21 cellular contexts compared by ENCODE assay signal in genomic region chr17:57489321-57489720, GRCh38.
A peak's percentile ranks its signal among the peaks of the same experiment; 100 is the strongest.
DNase-seq lines count a peak whose midpoint lies in the region; ATAC-seq, FAIRE-seq and TF ChIP-seq lines count a peak whose summit lies in the region.
"Had no signal": no experiment of that assay in that cellular context is flagged by ENCODE, and none has a peak within 500 bp of the region (broad histone marks: within the 10 kb centered on the region; RNA-seq: fewer than 3 reads in every experiment).

No MANE protein-coding gene starts in this region.

- H3K36me3 ChIP-seq in Caco-2 (ENCODE audit: control insufficient read depth, insufficient read depth, low read length) (no peaks in the 10 kb centered on the region), KOPT-K1 (ENCODE audit: insufficient read depth, low read length) (peaks cover 49% of the 10 kb centered on the region), astrocyte (ENCODE audit: insufficient read depth, low read length) (no peaks in the 10 kb centered on the region), upper lobe of left lung (no peaks in the 10 kb centered on the region)
- H3K36me3 ChIP-seq: vagina had no signal

- no peak for TF ChIP-seq EP300 in upper lobe of left lung (IDR thresholded peaks at IDR 0.05)

- H3K27me3 ChIP-seq in Caco-2 (replicated peaks; ENCODE audit: control insufficient read depth, insufficient read depth, low read length) (no peaks in the 10 kb centered on the region), astrocyte (ENCODE audit: insufficient read depth, low read length) (no peaks in the 10 kb centered on the region), upper lobe of left lung (no peaks in the 10 kb centered on the region)
- H3K27me3 ChIP-seq: vagina had no signal

- H3K4me2 ChIP-seq in astrocyte (ENCODE audit: low read length): no peak overlapping the region

- DNase-seq in Caco-2 (no peak), astrocyte (ENCODE audit: low read depth) (no peak), posterior vena cava (ENCODE audit: low spot score) (peak; percentile 69), upper lobe of left lung (no peak), NCI-H774 (lab: John Stamatoyannopoulos, UW) (no peak)
- DNase-seq in activated CD4-positive, alpha-beta T cell treated with anti-CD3 and anti-CD28 coated beads, Interleukin-2, amount 50 U/mL, for 4 hours: no peak
- DNase-seq: activated CD4-positive, alpha-beta T cell treated with anti-CD3 and anti-CD28 coated beads for 4 hours; activated naive CD4-positive, alpha-beta T cell treated with Interleukin-2 at 50 U/mL for 16 hours; activated T-cell treated with anti-CD3 and anti-CD28 coated beads, Interleukin-2, amount 50 U/mL, for 24 hours; CD4-positive, alpha-beta T cell; DMS 273 treated with DMSO at 0.1 percent for 48 hours; GM23248; kidney glomerular epithelial cell; MM.1S; NCI-H1436; NCI-H524 treated with DMSO at 0.1 percent for 48 hours had no signal

- intact Hi-C loops in Caco-2 (cut with micrococcal nuclease; ENCODE audit: unreplicated experiment) (no loop called here), posterior vena cava (cut with DNase I) (no loop called here)

- no peak overlapping the region for H2AFZ ChIP-seq in astrocyte (ENCODE audit: low read depth, low read length)
- H2AFZ ChIP-seq: GM23248 had no signal

- peak overlapping the region; percentile 95 for H3K27ac ChIP-seq in KOPT-K1 (ENCODE audit: low read depth, low read length, poor library complexity, severe bottlenecking)
- no peak overlapping the region for H3K27ac ChIP-seq in astrocyte (ENCODE audit: low read depth, low read length)
- no peak overlapping the region for H3K27ac ChIP-seq in upper lobe of left lung
- H3K27ac ChIP-seq: GM23248, SK-N-MC, vagina had no signal

- WGBS in upper lobe of left lung, 2 donors: 98 to 100% methylated on average over 1 to 4 of the region's 4 CpGs

- BruUV-seq in Caco-2 (replicated peaks; lab: Mats Ljungman, UMichigan): no TSS peak

- H3K9me3 ChIP-seq in Caco-2: no peaks in the 10 kb centered on the region
- no peaks in the 10 kb centered on the region for H3K9me3 ChIP-seq in KOPT-K1 (ENCODE audit: insufficient read depth, low read length, poor library complexity, severe bottlenecking)
- no peaks in the 10 kb centered on the region for H3K9me3 ChIP-seq in astrocyte (ENCODE audit: insufficient read depth, low read depth, low read length)
- no peaks in the 10 kb centered on the region for H3K9me3 ChIP-seq in upper lobe of left lung
- H3K9me3 ChIP-seq: vagina had no signal

- no peaks in the 10 kb centered on the region for H3K79me2 ChIP-seq in astrocyte (ENCODE audit: insufficient read depth, low read length)

- no peak for TF ChIP-seq POLR2A in upper lobe of left lung (IDR thresholded peaks at IDR 0.05)

- no peak overlapping the region for H3K9ac ChIP-seq in astrocyte (ENCODE audit: low read length)
- H3K9ac ChIP-seq: GM23248 had no signal

- H3K4me1 ChIP-seq in Caco-2: 0 out of 2 replicates have a peak, but pooled peaks cover 1% of the 10 kb centered on the region
- H3K4me1 ChIP-seq in astrocyte (ENCODE audit: insufficient read depth, low read length): peaks cover 26% of the 10 kb centered on the region
- H3K4me1 ChIP-seq in upper lobe of left lung: peaks cover 0 to 11% (median 9%) of the 10 kb centered on the region in 4 donors
- H3K4me1 ChIP-seq: vagina had no signal

- H3K9me3 Mint-ChIP-seq in Caco-2 (ENCODE audit: unreplicated experiment) (no peaks in the 10 kb centered on the region), astrocyte (ENCODE audit: unreplicated experiment) (no peaks in the 10 kb centered on the region)
- H3K9me3 Mint-ChIP-seq: activated T-cell treated with anti-CD3 and anti-CD28 coated beads, Interleukin-2, amount 50 U/mL, for 24 hours; CD4-positive, alpha-beta T cell; central memory CD8-positive, alpha-beta T cell; IgD-negative memory B cell had no signal

- no peak for TF ChIP-seq CTCF in Caco-2 (IDR thresholded peaks at IDR 0.05; ENCODE audit: insufficient read depth in 1 of 2, low read depth in 1 of 2, low read length in 1 of 2, severe bottlenecking in 1 of 2, unreplicated experiment in 1 of 2)
- TF ChIP-seq CTCF in astrocyte (IDR thresholded peaks at IDR 0.05; ENCODE audit: insufficient read depth, low read depth, low read length): no peak
- TF ChIP-seq CTCF in upper lobe of left lung (IDR thresholded peaks at IDR 0.05): no peak

- no peak for ATAC-seq in upper lobe of left lung (ENCODE audit: low FRiP score in 2 of 2)

- POLR2A ChIA-PET in Caco-2 (lab: Charles Lee): no interaction called here

- H3K27ac Mint-ChIP-seq in Caco-2 (ENCODE audit: unreplicated experiment) (peak overlapping the region; percentile 47), astrocyte (ENCODE audit: unreplicated experiment) (no peak overlapping the region)
- H3K27ac Mint-ChIP-seq: activated T-cell treated with anti-CD3 and anti-CD28 coated beads, Interleukin-2, amount 50 U/mL, for 24 hours; CD4-positive, alpha-beta T cell had no signal

- H3K36me3 Mint-ChIP-seq in Caco-2 (ENCODE audit: insufficient read depth, unreplicated experiment) (peaks cover 41% of the 10 kb centered on the region), astrocyte (ENCODE audit: low read depth, unreplicated experiment) (peaks cover 17% of the 10 kb centered on the region)

- H3K27me3 Mint-ChIP-seq in Caco-2 (ENCODE audit: insufficient read depth, unreplicated experiment) (no peaks in the 10 kb centered on the region), astrocyte (ENCODE audit: low read depth, unreplicated experiment) (no peaks in the 10 kb centered on the region)
- H3K27me3 Mint-ChIP-seq: activated T-cell treated with anti-CD3 and anti-CD28 coated beads, Interleukin-2, amount 50 U/mL, for 24 hours; CD4-positive, alpha-beta T cell; central memory CD8-positive, alpha-beta T cell; IgD-negative memory B cell had no signal

- no peaks in the 10 kb centered on the region for H4K20me1 ChIP-seq in astrocyte (ENCODE audit: insufficient read depth, low read length)

- FAIRE-seq in astrocyte (lab: Jason Lieb, UNC): no peak

- H3K4me3 Mint-ChIP-seq in Caco-2 (ENCODE audit: unreplicated experiment): no peak overlapping the region
- peak overlapping the region; percentile 7 for H3K4me3 Mint-ChIP-seq in astrocyte (ENCODE audit: unreplicated experiment)
- H3K4me3 Mint-ChIP-seq: activated T-cell treated with anti-CD3 and anti-CD28 coated beads, Interleukin-2, amount 50 U/mL, for 24 hours; CD4-positive, alpha-beta T cell; central memory CD8-positive, alpha-beta T cell had no signal

- no peak overlapping the region for H3K4me3 ChIP-seq in Caco-2 (ENCODE audit: low read depth, low read length)
- no peak overlapping the region for H3K4me3 ChIP-seq in astrocyte (ENCODE audit: insufficient read depth, low read depth, low read length)
- H3K4me3 ChIP-seq in upper lobe of left lung: no peak overlapping the region
- H3K4me3 ChIP-seq: GM23248, SK-N-MC, vagina had no signal

- H3K4me1 Mint-ChIP-seq in Caco-2 (ENCODE audit: low read depth, unreplicated experiment): peaks cover 3% of the 10 kb centered on the region
- peaks cover 20% of the 10 kb centered on the region for H3K4me1 Mint-ChIP-seq in astrocyte (ENCODE audit: low read depth, unreplicated experiment)

- CTCF ChIA-PET in Caco-2 (lab: Charles Lee): no interaction called here
